8 cellular contexts compared by ENCODE assay signal in the genomic region with DNA sequence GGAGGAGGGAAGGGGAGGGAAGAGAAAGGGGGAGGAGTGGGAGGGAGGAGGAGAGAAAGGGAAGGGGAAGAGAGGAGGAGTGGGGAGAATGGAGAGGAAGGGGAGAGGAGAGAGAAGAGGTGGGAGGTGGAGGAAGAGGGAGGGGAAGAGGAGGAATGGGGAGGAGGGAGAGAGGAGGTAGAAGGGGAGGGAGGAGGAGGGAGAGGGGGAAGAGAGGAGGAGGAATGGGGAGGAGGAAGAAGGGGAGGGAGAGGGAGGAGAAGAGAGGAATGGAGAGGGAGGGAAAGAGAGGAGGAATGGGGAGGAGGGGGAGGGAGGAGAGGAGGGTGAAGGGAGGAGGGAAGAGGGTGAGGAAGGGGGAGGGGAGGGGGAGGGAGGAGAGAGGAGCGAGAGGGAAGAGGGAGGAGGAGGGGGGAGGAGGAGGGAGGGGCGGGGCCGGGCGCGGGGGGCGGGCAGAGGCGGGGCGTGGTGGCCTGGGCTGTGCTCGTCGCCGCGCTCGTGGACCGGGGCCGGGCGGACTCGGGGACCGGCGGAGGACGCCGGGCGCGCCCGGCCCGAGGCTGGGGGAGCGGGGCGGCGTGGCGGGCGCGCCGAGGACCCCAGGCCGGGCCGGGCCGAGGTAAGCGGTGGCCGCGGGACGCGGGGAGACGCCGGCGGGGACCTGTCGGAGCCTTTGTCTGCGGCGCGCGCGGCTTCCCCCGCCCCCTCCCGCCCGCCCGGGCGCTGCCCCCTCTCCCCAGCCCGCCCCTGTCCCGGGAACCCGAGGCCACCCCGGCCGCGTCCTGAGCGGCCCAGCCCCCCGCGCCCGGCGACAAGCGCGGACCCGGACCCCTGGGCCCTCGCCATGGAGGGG. TPM values are rescaled to one million over a fixed set of nuclear protein-coding genes. Genes with fewer than 3 reads are reported as not detected.
DNase-seq lines count a peak whose midpoint lies in the region; ATAC-seq and TF ChIP-seq lines count a peak whose summit lies in the region.

A gene with protein sequence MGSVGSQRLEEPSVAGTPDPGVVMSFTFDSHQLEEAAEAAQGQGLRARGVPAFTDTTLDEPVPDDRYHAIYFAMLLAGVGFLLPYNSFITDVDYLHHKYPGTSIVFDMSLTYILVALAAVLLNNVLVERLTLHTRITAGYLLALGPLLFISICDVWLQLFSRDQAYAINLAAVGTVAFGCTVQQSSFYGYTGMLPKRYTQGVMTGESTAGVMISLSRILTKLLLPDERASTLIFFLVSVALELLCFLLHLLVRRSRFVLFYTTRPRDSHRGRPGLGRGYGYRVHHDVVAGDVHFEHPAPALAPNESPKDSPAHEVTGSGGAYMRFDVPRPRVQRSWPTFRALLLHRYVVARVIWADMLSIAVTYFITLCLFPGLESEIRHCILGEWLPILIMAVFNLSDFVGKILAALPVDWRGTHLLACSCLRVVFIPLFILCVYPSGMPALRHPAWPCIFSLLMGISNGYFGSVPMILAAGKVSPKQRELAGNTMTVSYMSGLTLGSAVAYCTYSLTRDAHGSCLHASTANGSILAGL (plus strand): TSS at position 480 of the 853 bp plus-strand sequence. CDS start 4,874 bp downstream, outside the sequence.

- CTCF ChIA-PET in OCI-LY7 (lab: Charles Lee; ENCODE audit: unreplicated experiment) = no interaction called here

- no peaks in the 10 kb centered on the region for H3K9me2 ChIP-seq in OCI-LY7 (ENCODE audit: insufficient read depth, low read length)

- no peaks in the 10 kb centered on the region for H3K36me3 ChIP-seq in iPS DF 6.9 (ENCODE audit: control insufficient read depth, insufficient read depth, low read length)
- no peaks in the 10 kb centered on the region for H3K36me3 ChIP-seq in spleen
- no peaks in the 10 kb centered on the region for H3K36me3 ChIP-seq in OCI-LY7 (ENCODE audit: insufficient read depth, low read length)

- peak within 1 kb of the TSS; percentile 51; the same call in 1 of the 2 replicates for H3K4me3 ChIP-seq in iPS DF 6.9 (ENCODE audit: low read length)
- H3K4me3 ChIP-seq in spleen = peak within 1 kb of the TSS; percentile 13 to 64 (median 38)
- no peak within 1 kb of the TSS for H3K4me3 ChIP-seq in OCI-LY7 (ENCODE audit: low read depth, low read length, poor library complexity, severe bottlenecking)

- H3K9me3 ChIP-seq in iPS DF 6.9 (ENCODE audit: control insufficient read depth, insufficient read depth, low read length) (no peaks in the 10 kb centered on the region), spleen (no peaks in the 10 kb centered on the region), OCI-LY7 (ENCODE audit: low read length) (no peaks in the 10 kb centered on the region)

- intact Hi-C loops in spleen (cut with DNase I; ENCODE audit: low total_unique reads) (no loop called here), OCI-LY7 (cut with micrococcal nuclease; ENCODE audit: unreplicated experiment) (no loop called here)

- H3K27ac ChIP-seq in adipose tissue (ENCODE audit: low read depth, low read length) = no peak within 1 kb of the TSS
- no peak within 1 kb of the TSS for H3K27ac ChIP-seq in iPS DF 6.9 (ENCODE audit: low read length)
- H3K27ac ChIP-seq in spleen = no peak within 1 kb of the TSS
- H3K27ac ChIP-seq in OCI-LY7 (ENCODE audit: low read depth, low read length, poor library complexity, severe bottlenecking) = no peak within 1 kb of the TSS

- ATAC-seq in HG03521 (IDR thresholded peaks at IDR 0.05; ENCODE audit: unreplicated experiment) = peak; percentile 50

- 0 to 1% methylated on average over 6 to 62 of the region's 69 CpGs; no CpG with 5 or more reads in 1 of the 3 donors for WGBS in adipose tissue, 3 donors
- no CpG with 5 or more reads among the region's 69 CpGs for WGBS in iPS DF 6.9 (ENCODE audit: insufficient coverage, insufficient read length)
- 1 to 7% (median 2%) methylated on average over 8 to 68 of the region's 69 CpGs for WGBS in spleen, 5 donors

- H3K27me3 ChIP-seq in iPS DF 6.9 (ENCODE audit: control insufficient read depth, insufficient read depth, low read length) (no peaks in the 10 kb centered on the region; the same call in 1 of the 2 replicates), spleen (replicated peaks in 1 of 7) (peaks cover 0 to 49% (median 17%) of the 10 kb centered on the region in 7 donors)

- DNase-seq in CMK (ENCODE audit: low read depth) = peak; percentile 18
- no peak for DNase-seq in iPS DF 6.9 (ENCODE audit: low read depth, low spot score)
- no peak for DNase-seq in spleen
- DNase-seq in OCI-LY7 (ENCODE audit: low spot score) = no peak
- DNase-seq in ACHN = no peak
- DNase-seq in NCI-H524 treated with DMSO at 0.1 percent for 48 hours (lab: John Stamatoyannopoulos, UW) = no peak

- POLR2A ChIA-PET in OCI-LY7 (lab: Charles Lee) = no interaction called here

- H3K79me2 ChIP-seq in OCI-LY7 (ENCODE audit: insufficient read depth, low read depth, low read length) = no peaks in the 10 kb centered on the region

- H3K4me2 ChIP-seq in OCI-LY7 (ENCODE audit: low read length) = no peak within 1 kb of the TSS

- H4K20me1 ChIP-seq in OCI-LY7 (ENCODE audit: insufficient read depth, low read length) = no peaks in the 10 kb centered on the region

- H2AFZ ChIP-seq in OCI-LY7 (ENCODE audit: low read length) = no peak within 1 kb of the TSS

- no peaks in the 10 kb centered on the region for H3K4me1 ChIP-seq in iPS DF 6.9 (ENCODE audit: control insufficient read depth, insufficient read depth, low read length)
- peaks cover 6 to 13% (median 6%) of the 10 kb centered on the region in 6 donors for H3K4me1 ChIP-seq in spleen
- H3K4me1 ChIP-seq in OCI-LY7 (ENCODE audit: insufficient read depth, low read length, poor library complexity, severe bottlenecking) = no peaks in the 10 kb centered on the region

- BruUV-seq in OCI-LY7 (replicated peaks; lab: Mats Ljungman, UMichigan) = no TSS peak

- no peak for TF ChIP-seq POLR2A in spleen (IDR thresholded peaks at IDR 0.05)

- TF ChIP-seq CTCF in spleen (IDR thresholded peaks at IDR 0.05 in 8 of 11, conservative IDR thresholded peaks at IDR 0.05 in 3 of 11) (no peak), OCI-LY7 (conservative IDR thresholded peaks at IDR 0.05; ENCODE audit: low read length) (no peak)

- in situ Hi-C loops in ACHN (cut with HindIII; ENCODE audit: low pct_ligation_motif_present, low pct_unique_long_range_greater_than_20kb, low sequenced_read_pairs) = no loop called here

RNA-seq across cellular contexts. Expression of the gene that starts here (rescaled TPM):
- polyA plus RNA-seq in adipose tissue (10 to 100 TPM in 2 of 3 donors, 1 to 10 TPM in 1; 8.0 to 39.1 (median 13.3) TPM), spleen (1 to 10 TPM in 2 of 3 donors, under 1 TPM in 1; 0.67 to 2.2 (median 1.1) TPM)
- total RNA-seq in spleen (1 to 10 TPM in 6 of 7 donors, under 1 TPM in 1; 0.33 to 2.9 (median 2.4) TPM), OCI-LY7 (2022) (0.44 and 0.67 TPM in 2 replicates)
- 0.06 TPM in 1 of 2 replicates, not detected in the other for total RNA-seq in OCI-LY7 (2014; rRNA removed; shearing (Covaris generic))
